In the genomic region with DNA sequence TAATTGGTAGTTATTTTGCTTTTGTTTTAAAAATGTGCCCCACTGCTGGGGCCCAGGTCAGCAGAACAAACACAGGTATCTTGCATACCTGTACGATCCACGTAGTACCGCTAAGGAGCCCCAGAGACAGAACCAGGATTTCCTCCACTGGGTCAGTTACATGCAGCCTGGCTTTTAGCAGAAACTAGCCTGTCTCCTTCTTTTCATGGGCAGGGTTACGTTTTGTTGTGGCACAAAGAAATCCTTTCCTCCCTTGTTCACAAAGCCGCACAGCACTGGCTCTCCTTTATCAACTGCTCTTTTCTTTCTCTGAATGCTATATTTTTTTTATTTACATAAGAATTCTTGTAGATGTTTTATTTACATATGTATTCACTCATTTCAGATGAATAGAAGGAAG, we compare ENCODE assay signal across 28 cellular contexts.
"Had no signal": no experiment of that assay in that cellular context is flagged by ENCODE, and none has a peak within 500 bp of the region (broad histone marks: within the 10 kb centered on the region; RNA-seq: fewer than 3 reads in every experiment).

No MANE protein-coding gene starts in this region.

- DNase-seq: activated B cell treated with CpG ODN at 0.5 μM for 24 hours; activated CD4-positive, alpha-beta T cell treated with anti-CD3 and anti-CD28 coated beads for 4 hours; activated CD4-positive, alpha-beta T cell treated with anti-CD3 and anti-CD28 coated beads, Interleukin-2, amount 50 U/mL, for 4 hours; activated CD8-positive, alpha-beta memory T cell treated with anti-CD3 and anti-CD28 coated beads, Interleukin-2, amount 50 U/mL, for 4 hours; activated effector memory CD4-positive, alpha-beta T cell treated with anti-CD3 and anti-CD28 coated beads, Interleukin-2, amount 50 U/mL, for 16 hours; activated naive CD4-positive, alpha-beta T cell treated with anti-CD3 and anti-CD28 coated beads for 36 hours; activated naive CD8-positive, alpha-beta T cell treated with anti-CD3 and anti-CD28 coated beads, Interleukin-2, amount 10 ng/mL, durations not matched to agents 7 days and 5 days; activated T-cell treated with anti-CD3 and anti-CD28 coated beads, Interleukin-2, amount 50 U/mL, for 1 hour; caudate nucleus; cortex of kidney; foreskin keratinocyte; heart right ventricle; left cardiac atrium; left ventricle myocardium superior; naive thymus-derived CD4-positive, alpha-beta T cell; retina; stimulated activated CD4-positive, alpha-beta T cell treated with anti-CD3 and anti-CD28 coated beads, Interleukin-12 subunit alpha, Interleukin-12 subunit beta, amount 100 ng/mL, for 4 hours; stimulated activated CD4-positive, alpha-beta T cell treated with anti-CD3 and anti-CD28 coated beads, Interleukin-4, amount 100 ng/mL, for 1 hour; stimulated activated naive CD8-positive, alpha-beta T cell treated with anti-CD3 and anti-CD28 coated beads, Interleukin-15, Interleukin-2, amounts not matched to agents 100 U/mL and 50 U/mL, for 24 hours; T-helper 2 cell; testis; transverse colon had no signal

- H3K36me3 ChIP-seq: ascending aorta, heart right ventricle, transverse colon had no signal

- H3K36me3 Mint-ChIP-seq: activated naive CD8-positive, alpha-beta T cell treated with anti-CD3 and anti-CD28 coated beads, Interleukin-2, amount 10 ng/mL, durations not matched to agents 7 days and 5 days; naive thymus-derived CD4-positive, alpha-beta T cell had no signal

- H3K4me1 ChIP-seq: ascending aorta, foreskin keratinocyte, heart right ventricle, testis, transverse colon had no signal

- H3K27me3 ChIP-seq: ascending aorta, foreskin keratinocyte, heart right ventricle, testis, transverse colon had no signal

- H3K27me3 Mint-ChIP-seq: activated B cell treated with CpG ODN at 0.5 μM for 24 hours; activated naive CD8-positive, alpha-beta T cell treated with anti-CD3 and anti-CD28 coated beads, Interleukin-2, amount 10 ng/mL, durations not matched to agents 7 days and 5 days; progenitor cell of endocrine pancreas had no signal

- H3K4me1 Mint-ChIP-seq: activated B cell treated with CpG ODN at 0.5 μM for 24 hours; activated naive CD8-positive, alpha-beta T cell treated with anti-CD3 and anti-CD28 coated beads, Interleukin-2, amount 10 ng/mL, durations not matched to agents 7 days and 5 days; naive thymus-derived CD4-positive, alpha-beta T cell had no signal

- H3K27ac ChIP-seq: ascending aorta, foreskin keratinocyte, heart right ventricle, skin epidermis, testis, transverse colon had no signal

- H3K9me3 ChIP-seq: ascending aorta, heart right ventricle, testis, transverse colon had no signal

- H3K27ac Mint-ChIP-seq: activated B cell treated with CpG ODN at 0.5 μM for 24 hours; activated naive CD4-positive, alpha-beta T cell treated with anti-CD3 and anti-CD28 coated beads for 36 hours; activated naive CD8-positive, alpha-beta T cell treated with anti-CD3 and anti-CD28 coated beads, Interleukin-2, amount 10 ng/mL, durations not matched to agents 7 days and 5 days; activated T-helper 1 cell treated with anti-CD3 and anti-CD28 coated beads, Interleukin-12 subunit alpha, Interleukin-12 subunit beta, Interleukin-2, Interleukin-4 antibody, amounts not matched to agents 30 ng/mL and 10 ng/mL and 1 ng/mL, durations not matched to agents 14 hours and 24 hours and 36 hours; naive thymus-derived CD4-positive, alpha-beta T cell; progenitor cell of endocrine pancreas had no signal

- H3K4me3 ChIP-seq: ascending aorta, heart right ventricle, skin epidermis, testis, transverse colon had no signal

- H3K9me3 Mint-ChIP-seq: activated B cell treated with CpG ODN at 0.5 μM for 24 hours; activated naive CD4-positive, alpha-beta T cell treated with anti-CD3 and anti-CD28 coated beads for 36 hours; activated naive CD8-positive, alpha-beta T cell treated with anti-CD3 and anti-CD28 coated beads, Interleukin-2, amount 10 ng/mL, durations not matched to agents 7 days and 5 days; activated T-helper 1 cell treated with anti-CD3 and anti-CD28 coated beads, Interleukin-12 subunit alpha, Interleukin-12 subunit beta, Interleukin-2, Interleukin-4 antibody, amounts not matched to agents 30 ng/mL and 10 ng/mL and 1 ng/mL, durations not matched to agents 14 hours and 24 hours and 36 hours had no signal

- H3K4me3 Mint-ChIP-seq: activated B cell treated with CpG ODN at 0.5 μM for 24 hours; activated naive CD4-positive, alpha-beta T cell treated with anti-CD3 and anti-CD28 coated beads for 36 hours; activated naive CD8-positive, alpha-beta T cell treated with anti-CD3 and anti-CD28 coated beads, Interleukin-2, amount 10 ng/mL, durations not matched to agents 7 days and 5 days; activated T-helper 1 cell treated with anti-CD3 and anti-CD28 coated beads, Interleukin-12 subunit alpha, Interleukin-12 subunit beta, Interleukin-2, Interleukin-4 antibody, amounts not matched to agents 30 ng/mL and 10 ng/mL and 1 ng/mL, durations not matched to agents 14 hours and 24 hours and 36 hours; naive thymus-derived CD4-positive, alpha-beta T cell had no signal

- ATAC-seq: esophagus mucosa; foreskin keratinocyte; heart right ventricle; left cardiac atrium; left ventricle myocardium superior; naive thymus-derived CD4-positive, alpha-beta T cell; sciatic nerve; stimulated activated naive CD8-positive, alpha-beta T cell treated with anti-CD3 and anti-CD28 coated beads, Interleukin-15, Interleukin-2, amounts not matched to agents 100 U/mL and 50 U/mL, for 24 hours had no signal
